ENCODE assay signal across 7 cellular contexts in genomic region chr1:144473897-144474296, GRCh38. TPM values are rescaled to one million over a fixed set of nuclear protein-coding genes. Genes with fewer than 3 reads are reported as not detected.
DNase-seq lines count a peak whose midpoint lies in the region; ATAC-seq, FAIRE-seq and TF ChIP-seq lines count a peak whose summit lies in the region.
"Not testable (repeated sequence)": the region's sequence is repeated elsewhere in the genome, so short reads cannot be mapped to it uniquely, and the experiment has no call there.

No MANE protein-coding gene starts in this region.

- H3K36me3 ChIP-seq in DND-41 (ENCODE audit: insufficient read depth, low read length); endothelial cell of umbilical vein (ENCODE audit: control insufficient read depth in 2 of 2, extremely low read depth in 1 of 2, insufficient read depth in 2 of 2, low read length in 2 of 2); naive thymus-derived CD4-positive, alpha-beta T cell (ENCODE audit: control insufficient read depth in 2 of 3, insufficient read depth in 3 of 3, low read length in 3 of 3): not testable (repeated sequence)

- not testable (repeated sequence) for TF ChIP-seq CTCF in CD4-positive, alpha-beta T cell (IDR thresholded peaks at IDR 0.05); DND-41 (IDR thresholded peaks at IDR 0.05; ENCODE audit: borderline replicate concordance, extremely low read depth, low read length, poor library complexity, severe bottlenecking); endothelial cell of umbilical vein (IDR thresholded peaks at IDR 0.05; ENCODE audit: extremely low read depth in 1 of 2, insufficient read depth in 1 of 2, low read depth in 1 of 2, low read length in 2 of 2)

- H3K4me1 ChIP-seq in DND-41 (ENCODE audit: insufficient read depth, low read length); endothelial cell of umbilical vein (ENCODE audit: control insufficient read depth, extremely low read depth, insufficient read depth, low read length); naive thymus-derived CD4-positive, alpha-beta T cell (ENCODE audit: control insufficient read depth in 2 of 2, insufficient read depth in 2 of 2, low read length in 2 of 2): not testable (repeated sequence)

- H2AFZ ChIP-seq in DND-41 (ENCODE audit: low read depth, low read length); endothelial cell of umbilical vein (ENCODE audit: low read depth, low read length): not testable (repeated sequence)

- not testable (repeated sequence) for H3K9me1 ChIP-seq in endothelial cell of umbilical vein (replicated peaks; ENCODE audit: control insufficient read depth, extremely low read depth, insufficient read depth, low read length)

- H3K27ac ChIP-seq in CD4-positive, alpha-beta T cell (ENCODE audit: low read depth, low read length); DND-41 (ENCODE audit: low read length); endothelial cell of umbilical vein (ENCODE audit: insufficient read depth, low read depth, low read length); naive thymus-derived CD4-positive, alpha-beta T cell (ENCODE audit: low read depth, low read length): not testable (repeated sequence)

- H3K4me3 Mint-ChIP-seq in CD4-positive, alpha-beta T cell; T-cell; T-helper 17 cell; central memory CD8-positive, alpha-beta T cell; naive thymus-derived CD4-positive, alpha-beta T cell: not testable (repeated sequence)

- H3K4me2 ChIP-seq in DND-41 (ENCODE audit: insufficient read depth, low read length); endothelial cell of umbilical vein (ENCODE audit: insufficient read depth, low read length): not testable (repeated sequence)

- ATAC-seq in CD4-positive, alpha-beta T cell (ENCODE audit: poor library complexity), result peak; percentile 73
- ATAC-seq in DND-41 (ENCODE audit: insufficient read depth, low read depth) (peak; percentile 77), T-cell (replicated peaks in 1 of 4) (peak; percentile 64 to 81 (median 74)), T-helper 17 cell (peak; percentile 57)
- ATAC-seq in central memory CD8-positive, alpha-beta T cell (replicated peaks; ENCODE audit: extremely low read depth, poor library complexity, severe bottlenecking), result peak; percentile 46
- ATAC-seq in naive thymus-derived CD4-positive, alpha-beta T cell, result peak; percentile 52

- not testable (repeated sequence) for H4K20me1 ChIP-seq in DND-41 (ENCODE audit: insufficient read depth, low read length); endothelial cell of umbilical vein (replicated peaks; ENCODE audit: control insufficient read depth, extremely low read depth, insufficient read depth, low read length)

- H3K79me2 ChIP-seq in DND-41 (ENCODE audit: insufficient read depth, low read length); endothelial cell of umbilical vein (ENCODE audit: control insufficient read depth, insufficient read depth, low read length): not testable (repeated sequence)

- CTCF ChIA-PET in CD4-positive, alpha-beta T cell (lab: Charles Lee); T-cell (lab: Charles Lee); endothelial cell of umbilical vein (lab: Charles Lee); naive thymus-derived CD4-positive, alpha-beta T cell (lab: Charles Lee): not testable (repeated sequence)

- H3K9me3 ChIP-seq in CD4-positive, alpha-beta T cell (ENCODE audit: control insufficient read depth, low read length); DND-41 (ENCODE audit: insufficient read depth, low read length, severe bottlenecking); T-helper 17 cell (ENCODE audit: control insufficient read depth, low read length, poor library complexity, severe bottlenecking); endothelial cell of umbilical vein (replicated peaks; ENCODE audit: control insufficient read depth, insufficient read depth, low read length); naive thymus-derived CD4-positive, alpha-beta T cell (ENCODE audit: control insufficient read depth in 2 of 3, low read length in 3 of 3): not testable (repeated sequence)

- not testable (repeated sequence) for H3K4me1 Mint-ChIP-seq in CD4-positive, alpha-beta T cell (ENCODE audit: low read depth); T-cell; T-helper 17 cell; central memory CD8-positive, alpha-beta T cell; naive thymus-derived CD4-positive, alpha-beta T cell

- POLR2A ChIA-PET in CD4-positive, alpha-beta T cell (lab: Charles Lee); T-cell (lab: Charles Lee); endothelial cell of umbilical vein (lab: Charles Lee); naive thymus-derived CD4-positive, alpha-beta T cell (lab: Charles Lee): not testable (repeated sequence)

- FAIRE-seq in endothelial cell of umbilical vein (lab: Jason Lieb, UNC), result peak; percentile 78

- not testable (repeated sequence) for DNase-seq in CD4-positive, alpha-beta T cell; DND-41; T-cell; T-helper 17 cell; central memory CD8-positive, alpha-beta T cell (ENCODE audit: low spot score in 2 of 2); endothelial cell of umbilical vein (ENCODE audit: low read depth, low spot score); naive thymus-derived CD4-positive, alpha-beta T cell

- H3K27me3 Mint-ChIP-seq in CD4-positive, alpha-beta T cell; T-cell; T-helper 17 cell; central memory CD8-positive, alpha-beta T cell; naive thymus-derived CD4-positive, alpha-beta T cell: not testable (repeated sequence)

- not testable (repeated sequence) for H3K36me3 Mint-ChIP-seq in CD4-positive, alpha-beta T cell (ENCODE audit: low read depth); T-cell; T-helper 17 cell (ENCODE audit: low read depth); central memory CD8-positive, alpha-beta T cell (ENCODE audit: insufficient read depth); naive thymus-derived CD4-positive, alpha-beta T cell

- not testable (repeated sequence) for H3K27ac Mint-ChIP-seq in CD4-positive, alpha-beta T cell; T-cell; T-helper 17 cell; central memory CD8-positive, alpha-beta T cell (ENCODE audit: low read depth); naive thymus-derived CD4-positive, alpha-beta T cell

- not testable (repeated sequence) for H3K27me3 ChIP-seq in CD4-positive, alpha-beta T cell (ENCODE audit: control insufficient read depth, insufficient read depth, low read length); DND-41 (ENCODE audit: insufficient read depth, low read length, poor library complexity); endothelial cell of umbilical vein (ENCODE audit: control insufficient read depth in 2 of 2, insufficient read depth in 2 of 2, low read length in 2 of 2); naive thymus-derived CD4-positive, alpha-beta T cell (ENCODE audit: control insufficient read depth in 2 of 2, insufficient read depth in 2 of 2, low read length in 2 of 2)

- H3K9me3 Mint-ChIP-seq in CD4-positive, alpha-beta T cell; T-cell; central memory CD8-positive, alpha-beta T cell; naive thymus-derived CD4-positive, alpha-beta T cell: not testable (repeated sequence)

- dilution Hi-C loops in endothelial cell of umbilical vein (cut with MboI; ENCODE audit: extremely low pct_ligation_motif_present, low sequenced_read_pairs), result not testable (repeated sequence)

- BruUV-seq in endothelial cell of umbilical vein (replicated peaks; lab: Mats Ljungman, UMichigan), result not testable (repeated sequence)

- H3K4me3 ChIP-seq in DND-41 (ENCODE audit: low read depth in 1 of 2, low read length in 2 of 2); endothelial cell of umbilical vein (replicated peaks in 1 of 3; ENCODE audit: insufficient read depth in 1 of 3, low read depth in 1 of 3, low read length in 3 of 3); naive thymus-derived CD4-positive, alpha-beta T cell (ENCODE audit: low read length): not testable (repeated sequence)

- not testable (repeated sequence) for H3K9ac ChIP-seq in DND-41 (ENCODE audit: low read depth, low read length); endothelial cell of umbilical vein (replicated peaks; ENCODE audit: extremely low read depth, insufficient read depth, low read length)

- intact Hi-C loops in CD4-positive, alpha-beta T cell (cut with DNase I, micrococcal nuclease); endothelial cell of umbilical vein (cut with micrococcal nuclease); naive thymus-derived CD4-positive, alpha-beta T cell (cut with micrococcal nuclease): not testable (repeated sequence)

- TF ChIP-seq POLR2A in endothelial cell of umbilical vein (IDR thresholded peaks at IDR 0.05; ENCODE audit: low read depth, low read length), result not testable (repeated sequence)

RNA-seq across cellular contexts. Expression of gene NBPF15, which starts 12.4 kb away (rescaled TPM):
- 10 to 100 TPM; 85.3 to 89.5 TPM for total RNA-seq in CD4-positive, alpha-beta T cell
- 100 to 1,000 TPM in 4 of 5 donors, 10 to 100 TPM in 1; 84.7 to 178 (median 149) TPM for total RNA-seq in T-cell
- total RNA-seq in T-helper 17 cell, result 100 to 1,000 TPM in 1 of 2 donors, 10 to 100 TPM in 1; 98.8 to 125 TPM
- total RNA-seq in endothelial cell of umbilical vein, result 66.5 and 66.8 TPM in 2 replicates
- polyA plus RNA-seq in endothelial cell of umbilical vein, result 32.9 and 35.5 TPM in 2 replicates
- 16.0 and 19.6 TPM in 2 replicates for polyA plus RNA-seq in endothelial cell of umbilical vein (2011; cell fraction: cytosol; rRNA removed)
- polyA plus RNA-seq in endothelial cell of umbilical vein (2011; cell fraction: nucleus; rRNA removed), result 189 and 241 TPM in 2 replicates
- 34.4 and 35.8 TPM in 2 replicates for polyA plus RNA-seq in endothelial cell of umbilical vein (2012)
- 70.1 and 78.5 TPM in 2 replicates for polyA minus RNA-seq in endothelial cell of umbilical vein
- 16.5 TPM for polyA minus RNA-seq in endothelial cell of umbilical vein (2011; cell fraction: cytosol; rRNA and poly(A)+ RNA removed)
- polyA minus RNA-seq in endothelial cell of umbilical vein (2011; cell fraction: nucleus; rRNA and poly(A)+ RNA removed), result 80.2 and 104 TPM in 2 replicates
- total RNA-seq in naive thymus-derived CD4-positive, alpha-beta T cell, result 100 to 1,000 TPM in 4 of 5 experiments, 10 to 100 TPM in 1; 46.7 to 259 (median 115) TPM
- 10 to 100 TPM; 19.7 to 24.5 TPM for polyA plus RNA-seq in naive thymus-derived CD4-positive, alpha-beta T cell
